In genomic region chr22:48417143-48418070, GRCh38 we compare ENCODE assay signal across 29 cellular contexts.
"Had no signal": no experiment of that assay in that cellular context is flagged by ENCODE, and none has a peak within 500 bp of the region (broad histone marks: within the 10 kb centered on the region; RNA-seq: fewer than 3 reads in every experiment).

No MANE protein-coding gene starts in this region.

- H3K27me3 ChIP-seq: adrenal gland, ascending aorta, brain microvascular endothelial cell, foreskin keratinocyte, ovary had no signal

- DNase-seq: activated CD4-positive, alpha-beta T cell treated with anti-CD3 and anti-CD28 coated beads, Interleukin-2, amount 50 U/mL, for 1 hour; activated CD4-positive, CD25-positive, alpha-beta regulatory T cell treated with anti-CD3 and anti-CD28 coated beads, Interleukin-2, amount 50 U/mL, for 72 hours; activated CD8-positive, alpha-beta T cell treated with anti-CD3 and anti-CD28 coated beads for 36 hours; activated naive CD4-positive, alpha-beta T cell treated with anti-CD3 and anti-CD28 coated beads for 36 hours; activated naive CD8-positive, alpha-beta T cell treated with anti-CD3 and anti-CD28 coated beads for 36 hours; activated T-cell treated with anti-CD3 and anti-CD28 coated beads, Interleukin-2, amount 50 U/mL, for 48 hours; adrenal gland; brain microvascular endothelial cell; caudate nucleus; foreskin keratinocyte; heart left ventricle; hypothalamus; immature natural killer cell; lower lobe of right lung; mesenchymal stem cell; retina; SK-N-SH; stimulated activated CD4-positive, alpha-beta T cell treated with anti-CD3 and anti-CD28 coated beads, Interleukin-15, amount 100 ng/mL, for 24 hours; stimulated activated CD4-positive, alpha-beta T cell treated with anti-CD3 and anti-CD28 coated beads, Interleukin-2, amount 100 ng/mL, for 24 hours; stimulated activated naive CD4-positive, alpha-beta T cell; T-helper 17 cell; T1000 had no signal

- H3K9ac ChIP-seq: SK-N-SH had no signal

- H3K9me3 ChIP-seq: adrenal gland, ascending aorta, esophagus muscularis mucosa, heart left ventricle, lower lobe of right lung, neutrophil, ovary, prostate gland, tibial nerve had no signal

- H3K36me3 ChIP-seq: adrenal gland, ascending aorta, brain microvascular endothelial cell, esophagus muscularis mucosa, heart left ventricle, lower lobe of right lung, neutrophil, ovary, prostate gland, tibial nerve had no signal

- H3K27ac ChIP-seq: adrenal gland, ascending aorta, brain microvascular endothelial cell, esophagus muscularis mucosa, foreskin keratinocyte, heart left ventricle, lower lobe of right lung, neutrophil, ovary, prostate gland, tibial nerve had no signal

- H3K4me2 ChIP-seq: SK-N-SH, smooth muscle cell had no signal

- ATAC-seq: activated CD8-positive, alpha-beta T cell treated with anti-CD3 and anti-CD28 coated beads for 36 hours; foreskin keratinocyte; lower lobe of right lung; T-helper 17 cell had no signal

- H3K4me3 ChIP-seq: adrenal gland, ascending aorta, esophagus muscularis mucosa, heart left ventricle, lower lobe of right lung, ovary, prostate gland, smooth muscle cell, tibial nerve had no signal

- H3K4me1 ChIP-seq: adrenal gland, ascending aorta, esophagus muscularis mucosa, foreskin keratinocyte, heart left ventricle, lower lobe of right lung, prostate gland, tibial nerve had no signal
